In genomic region chr5:145990077-145990653, GRCh38 we compare ENCODE assay signal across 24 cellular contexts. TPM values are rescaled to one million over a fixed set of nuclear protein-coding genes. Genes with fewer than 3 reads are reported as not detected.
"Had no signal": no experiment of that assay in that cellular context is flagged by ENCODE, and none has a peak within 500 bp of the region (broad histone marks: within the 10 kb centered on the region; RNA-seq: fewer than 3 reads in every experiment).

No MANE protein-coding gene starts in this region.

- H3K4me3 ChIP-seq: cardiac muscle cell, PC-9, SK-N-MC had no signal

- H3K27ac Mint-ChIP-seq: activated CD4-positive, alpha-beta memory T cell treated with anti-CD3 and anti-CD28 coated beads for 36 hours; activated CD4-positive, alpha-beta T cell treated with anti-CD3 and anti-CD28 coated beads, Interleukin-2, amount 10 ng/mL, durations not matched to agents 7 days and 5 days; activated naive CD4-positive, alpha-beta T cell treated with anti-CD3 and anti-CD28 coated beads, Interleukin-2, amount 10 ng/mL, durations not matched to agents 7 days and 5 days; activated naive CD8-positive, alpha-beta T cell treated with anti-CD3 and anti-CD28 coated beads for 36 hours; T-cell had no signal

- H3K27ac ChIP-seq: brain microvascular endothelial cell, cardiac muscle cell, KMS-11, PC-9, SK-N-MC, VCaP had no signal

- ATAC-seq: activated T-cell treated with anti-CD3 and anti-CD28 coated beads, Interleukin-2, amount 50 U/mL, for 4 hours; Right ventricle myocardium inferior; T-cell had no signal

- H3K4me3 Mint-ChIP-seq: activated CD4-positive, alpha-beta memory T cell treated with anti-CD3 and anti-CD28 coated beads for 36 hours; activated CD4-positive, alpha-beta T cell treated with anti-CD3 and anti-CD28 coated beads, Interleukin-2, amount 10 ng/mL, durations not matched to agents 7 days and 5 days; activated naive CD4-positive, alpha-beta T cell treated with anti-CD3 and anti-CD28 coated beads, Interleukin-2, amount 10 ng/mL, durations not matched to agents 7 days and 5 days; activated naive CD8-positive, alpha-beta T cell treated with anti-CD3 and anti-CD28 coated beads for 36 hours; activated T-cell treated with anti-CD3 and anti-CD28 coated beads, Interleukin-2, amount 50 U/mL, for 4 hours; T-cell had no signal

- H3K4me1 Mint-ChIP-seq: activated CD4-positive, alpha-beta T cell treated with anti-CD3 and anti-CD28 coated beads, Interleukin-2, amount 10 ng/mL, durations not matched to agents 7 days and 5 days; activated naive CD4-positive, alpha-beta T cell treated with anti-CD3 and anti-CD28 coated beads, Interleukin-2, amount 10 ng/mL, durations not matched to agents 7 days and 5 days; activated naive CD8-positive, alpha-beta T cell treated with anti-CD3 and anti-CD28 coated beads for 36 hours; T-cell had no signal

- DNase-seq: activated CD4-positive, alpha-beta memory T cell treated with anti-CD3 and anti-CD28 coated beads for 36 hours; activated CD4-positive, alpha-beta T cell treated with anti-CD3 and anti-CD28 coated beads, Interleukin-2, amount 10 ng/mL, durations not matched to agents 7 days and 5 days; activated CD4-positive, CD25-positive, alpha-beta regulatory T cell; activated CD8-positive, alpha-beta memory T cell treated with anti-CD3 and anti-CD28 coated beads for 24 hours; activated gamma-delta T cell; activated naive CD4-positive, alpha-beta T cell treated with anti-CD3 and anti-CD28 coated beads, Interleukin-2, amount 10 ng/mL, durations not matched to agents 7 days and 5 days; activated naive CD8-positive, alpha-beta T cell treated with anti-CD3 and anti-CD28 coated beads for 36 hours; activated T-cell treated with anti-CD3 and anti-CD28 coated beads, Interleukin-2, amount 50 U/mL, for 4 hours; NCI-H1092 treated with DMSO at 0.1 percent for 48 hours; NCI-H1417 treated with DMSO at 0.1 percent for 48 hours; NCI-H1694; NCI-H2029 treated with DMSO at 0.1 percent for 48 hours; NCI-H526 treated with DMSO at 0.1 percent for 48 hours; NCI-H82; PC-9; T-cell; T-helper 2 cell; T1000 had no signal

- H3K36me3 ChIP-seq: brain microvascular endothelial cell, cardiac muscle cell had no signal

- H3K27me3 ChIP-seq: brain microvascular endothelial cell, cardiac muscle cell had no signal

RNA-seq across cellular contexts. Expression of gene SH3RF2, which starts 53.8 kb away (rescaled TPM):
- total RNA-seq: activated naive CD8-positive, alpha-beta T cell treated with anti-CD3 and anti-CD28 coated beads for 36 hours had no signal
